1 cellular context compared by ENCODE assay signal in the genomic region with DNA sequence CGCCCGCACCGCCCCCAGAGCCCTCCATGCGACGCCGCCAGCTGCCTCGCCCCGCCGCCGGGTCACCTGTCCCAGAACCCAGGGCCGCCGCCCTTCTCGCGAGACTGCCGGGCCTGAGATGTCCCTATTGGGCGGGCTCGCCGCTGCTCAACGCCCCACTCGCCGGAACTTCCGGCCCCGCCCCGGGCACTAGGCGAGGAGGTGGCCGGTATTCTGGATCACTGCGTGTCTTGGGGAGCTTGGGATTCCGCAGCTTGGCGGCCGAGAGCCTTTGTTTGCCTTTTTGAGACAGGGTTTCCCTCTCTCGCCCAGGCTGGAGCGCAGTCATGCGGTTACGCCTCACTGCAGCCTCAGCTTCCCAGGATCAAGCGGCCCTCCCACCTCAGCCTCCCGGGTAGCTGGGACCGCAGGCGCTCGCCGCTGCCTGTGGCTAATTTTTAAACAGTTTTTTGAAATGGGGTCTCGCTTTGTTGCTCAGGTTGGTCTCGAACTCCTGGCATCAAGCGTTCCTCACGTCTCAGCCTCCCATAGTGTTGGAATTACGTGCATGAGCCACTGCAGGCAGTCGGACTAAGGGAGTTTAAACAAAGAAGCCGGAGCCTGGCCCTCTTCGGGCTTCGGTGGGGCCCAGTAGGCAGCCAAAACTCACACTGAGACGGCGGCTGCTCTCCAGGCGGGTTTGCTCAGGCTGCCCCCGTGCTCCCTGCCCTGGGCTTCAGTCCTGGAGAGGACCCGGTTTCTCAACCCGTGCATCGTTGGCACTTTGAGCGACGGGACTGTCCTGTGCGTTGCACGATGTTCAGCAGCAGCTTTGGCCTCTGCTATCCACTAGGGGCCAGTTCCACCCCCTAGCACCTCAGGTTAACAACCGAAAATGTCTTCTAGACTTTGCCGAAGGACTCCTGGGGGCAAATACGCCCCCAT.
A peak's percentile ranks its signal among the peaks of the same experiment; 100 is the strongest.
TF ChIP-seq lines count a peak whose summit lies in the region.

A gene (minus strand): TSS at position 43 of the 924 bp plus-strand sequence. CDS start 15 bp downstream, at position 28.

TF ChIP-seq in K562, 482 proteins besides CTCF, POLR2A, EP300 and RAD21 (continued from another document and continues in another):
- TF ChIP-seq, protein P1, sequence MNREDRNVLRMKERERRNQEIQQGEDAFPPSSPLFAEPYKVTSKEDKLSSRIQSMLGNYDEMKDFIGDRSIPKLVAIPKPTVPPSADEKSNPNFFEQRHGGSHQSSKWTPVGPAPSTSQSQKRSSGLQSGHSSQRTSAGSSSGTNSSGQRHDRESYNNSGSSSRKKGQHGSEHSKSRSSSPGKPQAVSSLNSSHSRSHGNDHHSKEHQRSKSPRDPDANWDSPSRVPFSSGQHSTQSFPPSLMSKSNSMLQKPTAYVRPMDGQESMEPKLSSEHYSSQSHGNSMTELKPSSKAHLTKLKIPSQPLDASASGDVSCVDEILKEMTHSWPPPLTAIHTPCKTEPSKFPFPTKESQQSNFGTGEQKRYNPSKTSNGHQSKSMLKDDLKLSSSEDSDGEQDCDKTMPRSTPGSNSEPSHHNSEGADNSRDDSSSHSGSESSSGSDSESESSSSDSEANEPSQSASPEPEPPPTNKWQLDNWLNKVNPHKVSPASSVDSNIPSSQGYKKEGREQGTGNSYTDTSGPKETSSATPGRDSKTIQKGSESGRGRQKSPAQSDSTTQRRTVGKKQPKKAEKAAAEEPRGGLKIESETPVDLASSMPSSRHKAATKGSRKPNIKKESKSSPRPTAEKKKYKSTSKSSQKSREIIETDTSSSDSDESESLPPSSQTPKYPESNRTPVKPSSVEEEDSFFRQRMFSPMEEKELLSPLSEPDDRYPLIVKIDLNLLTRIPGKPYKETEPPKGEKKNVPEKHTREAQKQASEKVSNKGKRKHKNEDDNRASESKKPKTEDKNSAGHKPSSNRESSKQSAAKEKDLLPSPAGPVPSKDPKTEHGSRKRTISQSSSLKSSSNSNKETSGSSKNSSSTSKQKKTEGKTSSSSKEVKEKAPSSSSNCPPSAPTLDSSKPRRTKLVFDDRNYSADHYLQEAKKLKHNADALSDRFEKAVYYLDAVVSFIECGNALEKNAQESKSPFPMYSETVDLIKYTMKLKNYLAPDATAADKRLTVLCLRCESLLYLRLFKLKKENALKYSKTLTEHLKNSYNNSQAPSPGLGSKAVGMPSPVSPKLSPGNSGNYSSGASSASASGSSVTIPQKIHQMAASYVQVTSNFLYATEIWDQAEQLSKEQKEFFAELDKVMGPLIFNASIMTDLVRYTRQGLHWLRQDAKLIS (CRISPR knock-in tag; IDR thresholded peaks at IDR 0.05), result no peak
- TF ChIP-seq, protein P2, sequence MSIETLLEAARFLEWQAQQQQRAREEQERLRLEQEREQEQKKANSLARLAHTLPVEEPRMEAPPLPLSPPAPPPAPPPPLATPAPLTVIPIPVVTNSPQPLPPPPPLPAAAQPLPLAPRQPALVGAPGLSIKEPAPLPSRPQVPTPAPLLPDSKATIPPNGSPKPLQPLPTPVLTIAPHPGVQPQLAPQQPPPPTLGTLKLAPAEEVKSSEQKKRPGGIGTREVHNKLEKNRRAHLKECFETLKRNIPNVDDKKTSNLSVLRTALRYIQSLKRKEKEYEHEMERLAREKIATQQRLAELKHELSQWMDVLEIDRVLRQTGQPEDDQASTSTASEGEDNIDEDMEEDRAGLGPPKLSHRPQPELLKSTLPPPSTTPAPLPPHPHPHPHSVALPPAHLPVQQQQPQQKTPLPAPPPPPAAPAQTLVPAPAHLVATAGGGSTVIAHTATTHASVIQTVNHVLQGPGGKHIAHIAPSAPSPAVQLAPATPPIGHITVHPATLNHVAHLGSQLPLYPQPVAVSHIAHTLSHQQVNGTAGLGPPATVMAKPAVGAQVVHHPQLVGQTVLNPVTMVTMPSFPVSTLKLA (conservative IDR thresholded peaks at IDR 0.05), result peak; percentile 49 to 79
- TF ChIP-seq FOSL1 (tag; conservative IDR thresholded peaks at IDR 0.05), result no peak
- TF ChIP-seq, protein P3, sequence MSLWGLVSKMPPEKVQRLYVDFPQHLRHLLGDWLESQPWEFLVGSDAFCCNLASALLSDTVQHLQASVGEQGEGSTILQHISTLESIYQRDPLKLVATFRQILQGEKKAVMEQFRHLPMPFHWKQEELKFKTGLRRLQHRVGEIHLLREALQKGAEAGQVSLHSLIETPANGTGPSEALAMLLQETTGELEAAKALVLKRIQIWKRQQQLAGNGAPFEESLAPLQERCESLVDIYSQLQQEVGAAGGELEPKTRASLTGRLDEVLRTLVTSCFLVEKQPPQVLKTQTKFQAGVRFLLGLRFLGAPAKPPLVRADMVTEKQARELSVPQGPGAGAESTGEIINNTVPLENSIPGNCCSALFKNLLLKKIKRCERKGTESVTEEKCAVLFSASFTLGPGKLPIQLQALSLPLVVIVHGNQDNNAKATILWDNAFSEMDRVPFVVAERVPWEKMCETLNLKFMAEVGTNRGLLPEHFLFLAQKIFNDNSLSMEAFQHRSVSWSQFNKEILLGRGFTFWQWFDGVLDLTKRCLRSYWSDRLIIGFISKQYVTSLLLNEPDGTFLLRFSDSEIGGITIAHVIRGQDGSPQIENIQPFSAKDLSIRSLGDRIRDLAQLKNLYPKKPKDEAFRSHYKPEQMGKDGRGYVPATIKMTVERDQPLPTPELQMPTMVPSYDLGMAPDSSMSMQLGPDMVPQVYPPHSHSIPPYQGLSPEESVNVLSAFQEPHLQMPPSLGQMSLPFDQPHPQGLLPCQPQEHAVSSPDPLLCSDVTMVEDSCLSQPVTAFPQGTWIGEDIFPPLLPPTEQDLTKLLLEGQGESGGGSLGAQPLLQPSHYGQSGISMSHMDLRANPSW (CRISPR knock-in tag; IDR thresholded peaks at IDR 0.05), result no peak
- no peak for TF ChIP-seq PURB (CRISPR knock-in tag; IDR thresholded peaks at IDR 0.05; ENCODE audit: low read depth)
- no peak for TF ChIP-seq LARP7 (IDR thresholded peaks at IDR 0.05)
- peak; percentile 46; the same call in 1 of the 2 replicates for TF ChIP-seq ZBTB7A (IDR thresholded peaks at IDR 0.05; ENCODE audit: borderline replicate concordance, control insufficient read depth, low read depth, low read length)
- TF ChIP-seq ARID2 (IDR thresholded peaks at IDR 0.05), result no peak
- TF ChIP-seq MXI1 (IDR thresholded peaks at IDR 0.05; ENCODE audit: low read depth, low read length), result peak; percentile 30; the same call in 1 of the 2 replicates
- no peak for TF ChIP-seq SRSF7 (optimal IDR thresholded peaks at IDR 0.05; ENCODE audit: low read depth, low read length)
- TF ChIP-seq ZNF431 (CRISPR knock-in tag; IDR thresholded peaks at IDR 0.05), result no peak
- TF ChIP-seq, protein P4, sequence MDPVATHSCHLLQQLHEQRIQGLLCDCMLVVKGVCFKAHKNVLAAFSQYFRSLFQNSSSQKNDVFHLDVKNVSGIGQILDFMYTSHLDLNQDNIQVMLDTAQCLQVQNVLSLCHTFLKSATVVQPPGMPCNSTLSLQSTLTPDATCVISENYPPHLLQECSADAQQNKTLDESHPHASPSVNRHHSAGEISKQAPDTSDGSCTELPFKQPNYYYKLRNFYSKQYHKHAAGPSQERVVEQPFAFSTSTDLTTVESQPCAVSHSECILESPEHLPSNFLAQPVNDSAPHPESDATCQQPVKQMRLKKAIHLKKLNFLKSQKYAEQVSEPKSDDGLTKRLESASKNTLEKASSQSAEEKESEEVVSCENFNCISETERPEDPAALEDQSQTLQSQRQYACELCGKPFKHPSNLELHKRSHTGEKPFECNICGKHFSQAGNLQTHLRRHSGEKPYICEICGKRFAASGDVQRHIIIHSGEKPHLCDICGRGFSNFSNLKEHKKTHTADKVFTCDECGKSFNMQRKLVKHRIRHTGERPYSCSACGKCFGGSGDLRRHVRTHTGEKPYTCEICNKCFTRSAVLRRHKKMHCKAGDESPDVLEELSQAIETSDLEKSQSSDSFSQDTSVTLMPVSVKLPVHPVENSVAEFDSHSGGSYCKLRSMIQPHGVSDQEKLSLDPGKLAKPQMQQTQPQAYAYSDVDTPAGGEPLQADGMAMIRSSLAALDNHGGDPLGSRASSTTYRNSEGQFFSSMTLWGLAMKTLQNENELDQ (CRISPR knock-in tag; IDR thresholded peaks at IDR 0.05; ENCODE audit: borderline replicate concordance), result no peak
- TF ChIP-seq ILK (tag; IDR thresholded peaks at IDR 0.05; ENCODE audit: borderline replicate concordance, low read depth), result no peak
- TF ChIP-seq, protein P5, sequence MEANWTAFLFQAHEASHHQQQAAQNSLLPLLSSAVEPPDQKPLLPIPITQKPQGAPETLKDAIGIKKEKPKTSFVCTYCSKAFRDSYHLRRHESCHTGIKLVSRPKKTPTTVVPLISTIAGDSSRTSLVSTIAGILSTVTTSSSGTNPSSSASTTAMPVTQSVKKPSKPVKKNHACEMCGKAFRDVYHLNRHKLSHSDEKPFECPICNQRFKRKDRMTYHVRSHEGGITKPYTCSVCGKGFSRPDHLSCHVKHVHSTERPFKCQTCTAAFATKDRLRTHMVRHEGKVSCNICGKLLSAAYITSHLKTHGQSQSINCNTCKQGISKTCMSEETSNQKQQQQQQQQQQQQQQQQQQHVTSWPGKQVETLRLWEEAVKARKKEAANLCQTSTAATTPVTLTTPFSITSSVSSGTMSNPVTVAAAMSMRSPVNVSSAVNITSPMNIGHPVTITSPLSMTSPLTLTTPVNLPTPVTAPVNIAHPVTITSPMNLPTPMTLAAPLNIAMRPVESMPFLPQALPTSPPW (CRISPR knock-in tag; IDR thresholded peaks at IDR 0.05), result peak; percentile 64
- no peak for TF ChIP-seq ETS2 (tag; IDR thresholded peaks at IDR 0.05; ENCODE audit: borderline replicate concordance, poor library complexity, severe bottlenecking)
- no peak for TF ChIP-seq ZNF184 (CRISPR knock-in tag; IDR thresholded peaks at IDR 0.05)
- TF ChIP-seq ELF1 (tag; IDR thresholded peaks at IDR 0.05), result peak; percentile 60
- TF ChIP-seq, protein P6, sequence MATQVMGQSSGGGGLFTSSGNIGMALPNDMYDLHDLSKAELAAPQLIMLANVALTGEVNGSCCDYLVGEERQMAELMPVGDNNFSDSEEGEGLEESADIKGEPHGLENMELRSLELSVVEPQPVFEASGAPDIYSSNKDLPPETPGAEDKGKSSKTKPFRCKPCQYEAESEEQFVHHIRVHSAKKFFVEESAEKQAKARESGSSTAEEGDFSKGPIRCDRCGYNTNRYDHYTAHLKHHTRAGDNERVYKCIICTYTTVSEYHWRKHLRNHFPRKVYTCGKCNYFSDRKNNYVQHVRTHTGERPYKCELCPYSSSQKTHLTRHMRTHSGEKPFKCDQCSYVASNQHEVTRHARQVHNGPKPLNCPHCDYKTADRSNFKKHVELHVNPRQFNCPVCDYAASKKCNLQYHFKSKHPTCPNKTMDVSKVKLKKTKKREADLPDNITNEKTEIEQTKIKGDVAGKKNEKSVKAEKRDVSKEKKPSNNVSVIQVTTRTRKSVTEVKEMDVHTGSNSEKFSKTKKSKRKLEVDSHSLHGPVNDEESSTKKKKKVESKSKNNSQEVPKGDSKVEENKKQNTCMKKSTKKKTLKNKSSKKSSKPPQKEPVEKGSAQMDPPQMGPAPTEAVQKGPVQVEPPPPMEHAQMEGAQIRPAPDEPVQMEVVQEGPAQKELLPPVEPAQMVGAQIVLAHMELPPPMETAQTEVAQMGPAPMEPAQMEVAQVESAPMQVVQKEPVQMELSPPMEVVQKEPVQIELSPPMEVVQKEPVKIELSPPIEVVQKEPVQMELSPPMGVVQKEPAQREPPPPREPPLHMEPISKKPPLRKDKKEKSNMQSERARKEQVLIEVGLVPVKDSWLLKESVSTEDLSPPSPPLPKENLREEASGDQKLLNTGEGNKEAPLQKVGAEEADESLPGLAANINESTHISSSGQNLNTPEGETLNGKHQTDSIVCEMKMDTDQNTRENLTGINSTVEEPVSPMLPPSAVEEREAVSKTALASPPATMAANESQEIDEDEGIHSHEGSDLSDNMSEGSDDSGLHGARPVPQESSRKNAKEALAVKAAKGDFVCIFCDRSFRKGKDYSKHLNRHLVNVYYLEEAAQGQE (CRISPR knock-in tag; IDR thresholded peaks at IDR 0.05; ENCODE audit: low read depth), result no peak
- TF ChIP-seq SIN3A (IDR thresholded peaks at IDR 0.05; ENCODE audit: borderline replicate concordance in 2 of 2, control insufficient read depth in 1 of 2, low read depth in 2 of 2, low read length in 2 of 2), result peak in 1 of 2 experiments; percentile 39; a peak in 1 of 4 replicates
- TF ChIP-seq L3MBTL2 (IDR thresholded peaks at IDR 0.05), result peak; percentile 43
- no peak for TF ChIP-seq POU5F1 (IDR thresholded peaks at IDR 0.05; ENCODE audit: borderline replicate concordance, low read depth, low read length, partially characterized antibody)
- TF ChIP-seq TAF7 (tag; IDR thresholded peaks at IDR 0.05), result peak; percentile 90
- no peak for TF ChIP-seq ZKSCAN8 (CRISPR knock-in tag; IDR thresholded peaks at IDR 0.05)
- no peak for TF ChIP-seq SMAD2 (IDR thresholded peaks at IDR 0.05; ENCODE audit: low read depth, low read length)
- TF ChIP-seq MED1 (CRISPR knock-in tag; IDR thresholded peaks at IDR 0.05; ENCODE audit: borderline replicate concordance), result no peak
- TF ChIP-seq SREBF1 (IDR thresholded peaks at IDR 0.05; ENCODE audit: borderline replicate concordance, low read depth, low read length), result peak; percentile 32; the same call in 1 of the 2 replicates
- TF ChIP-seq ARHGAP35 (IDR thresholded peaks at IDR 0.05; ENCODE audit: partially characterized antibody), result peak; percentile 94
- no peak for TF ChIP-seq CHD1 (IDR thresholded peaks at IDR 0.05; ENCODE audit: low read length)
- no peak for TF ChIP-seq RFX1 (IDR thresholded peaks at IDR 0.05)
- TF ChIP-seq PTBP1 (IDR thresholded peaks at IDR 0.05; ENCODE audit: low read depth, low read length), result no peak
- TF ChIP-seq, protein P7, sequence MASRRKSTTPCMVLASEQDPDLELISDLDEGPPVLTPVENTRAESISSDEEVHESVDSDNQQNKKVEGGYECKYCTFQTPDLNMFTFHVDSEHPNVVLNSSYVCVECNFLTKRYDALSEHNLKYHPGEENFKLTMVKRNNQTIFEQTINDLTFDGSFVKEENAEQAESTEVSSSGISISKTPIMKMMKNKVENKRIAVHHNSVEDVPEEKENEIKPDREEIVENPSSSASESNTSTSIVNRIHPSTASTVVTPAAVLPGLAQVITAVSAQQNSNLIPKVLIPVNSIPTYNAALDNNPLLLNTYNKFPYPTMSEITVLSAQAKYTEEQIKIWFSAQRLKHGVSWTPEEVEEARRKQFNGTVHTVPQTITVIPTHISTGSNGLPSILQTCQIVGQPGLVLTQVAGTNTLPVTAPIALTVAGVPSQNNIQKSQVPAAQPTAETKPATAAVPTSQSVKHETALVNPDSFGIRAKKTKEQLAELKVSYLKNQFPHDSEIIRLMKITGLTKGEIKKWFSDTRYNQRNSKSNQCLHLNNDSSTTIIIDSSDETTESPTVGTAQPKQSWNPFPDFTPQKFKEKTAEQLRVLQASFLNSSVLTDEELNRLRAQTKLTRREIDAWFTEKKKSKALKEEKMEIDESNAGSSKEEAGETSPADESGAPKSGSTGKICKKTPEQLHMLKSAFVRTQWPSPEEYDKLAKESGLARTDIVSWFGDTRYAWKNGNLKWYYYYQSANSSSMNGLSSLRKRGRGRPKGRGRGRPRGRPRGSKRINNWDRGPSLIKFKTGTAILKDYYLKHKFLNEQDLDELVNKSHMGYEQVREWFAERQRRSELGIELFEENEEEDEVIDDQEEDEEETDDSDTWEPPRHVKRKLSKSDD (conservative IDR thresholded peaks at IDR 0.05; ENCODE audit: low read length), result peak; percentile 89; the same call in 1 of the 2 replicates
- TF ChIP-seq, protein P8, sequence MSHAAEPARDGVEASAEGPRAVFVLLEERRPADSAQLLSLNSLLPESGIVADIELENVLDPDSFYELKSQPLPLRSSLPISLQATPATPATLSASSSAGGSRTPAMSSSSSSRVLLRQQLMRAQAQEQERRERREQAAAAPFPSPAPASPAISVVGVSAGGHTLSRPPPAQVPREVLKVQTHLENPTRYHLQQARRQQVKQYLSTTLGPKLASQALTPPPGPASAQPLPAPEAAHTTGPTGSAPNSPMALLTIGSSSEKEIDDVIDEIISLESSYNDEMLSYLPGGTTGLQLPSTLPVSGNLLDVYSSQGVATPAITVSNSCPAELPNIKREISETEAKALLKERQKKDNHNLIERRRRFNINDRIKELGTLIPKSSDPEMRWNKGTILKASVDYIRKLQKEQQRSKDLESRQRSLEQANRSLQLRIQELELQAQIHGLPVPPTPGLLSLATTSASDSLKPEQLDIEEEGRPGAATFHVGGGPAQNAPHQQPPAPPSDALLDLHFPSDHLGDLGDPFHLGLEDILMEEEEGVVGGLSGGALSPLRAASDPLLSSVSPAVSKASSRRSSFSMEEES (CRISPR knock-in tag; IDR thresholded peaks at IDR 0.05), result no peak
- TF ChIP-seq CCAR2 (IDR thresholded peaks at IDR 0.05; ENCODE audit: low read depth, low read length), result no peak
